ENCODE assay signal across 17 cellular contexts in the genomic region with DNA sequence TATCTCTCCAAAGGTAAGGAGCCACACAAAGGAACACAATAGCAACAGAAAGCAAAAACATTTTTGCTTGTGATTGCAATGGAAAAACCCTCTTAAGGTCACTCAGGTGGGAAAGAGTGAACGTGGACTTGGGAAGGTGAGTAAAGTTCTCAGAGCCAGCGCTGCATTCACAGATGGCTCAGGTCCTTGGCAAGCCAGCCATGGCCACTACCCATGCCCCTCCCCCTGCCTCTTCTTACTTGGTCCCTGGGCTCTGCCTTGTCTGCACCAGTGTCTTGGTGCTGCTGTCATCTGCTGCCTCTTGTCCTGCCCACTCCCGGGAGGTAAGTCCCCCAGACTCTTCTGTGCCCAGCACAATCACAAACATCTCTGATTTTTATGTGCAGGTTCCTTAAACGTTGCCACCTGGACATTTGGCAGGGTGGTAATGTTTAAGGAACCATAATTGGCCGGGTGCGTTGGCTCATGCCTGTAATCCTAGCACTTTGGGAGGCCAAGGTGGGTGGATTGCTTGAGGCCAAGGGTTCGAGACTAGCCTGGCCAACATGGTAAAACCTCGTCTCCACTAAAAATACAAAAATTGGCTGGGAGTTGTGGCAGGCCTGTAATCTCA.
"Had no signal": no experiment of that assay in that cellular context is flagged by ENCODE, and none has a peak within 500 bp of the region (broad histone marks: within the 10 kb centered on the region; RNA-seq: fewer than 3 reads in every experiment).

No MANE protein-coding gene starts in this region.

- H3K4me3 ChIP-seq: colonic mucosa, esophagus squamous epithelium, gastroesophageal sphincter, mucosa of descending colon, right atrium auricular region, smooth muscle cell, stomach, uterus had no signal

- H3K9me3 ChIP-seq: colonic mucosa, esophagus squamous epithelium, gastroesophageal sphincter, mucosa of descending colon, right atrium auricular region, stomach, uterus had no signal

- H3K27me3 ChIP-seq: colonic mucosa, esophagus squamous epithelium, gastroesophageal sphincter, right atrium auricular region, stomach, uterus had no signal

- H3K4me3 Mint-ChIP-seq: naive thymus-derived CD8-positive, alpha-beta T cell; type B pancreatic cell had no signal

- H3K27ac Mint-ChIP-seq: naive thymus-derived CD8-positive, alpha-beta T cell; type B pancreatic cell had no signal

- H3K27me3 Mint-ChIP-seq: type B pancreatic cell had no signal

- H3K36me3 ChIP-seq: colonic mucosa, esophagus squamous epithelium, gastroesophageal sphincter, right atrium auricular region, stomach, uterus had no signal

- H3K9me3 Mint-ChIP-seq: naive thymus-derived CD8-positive, alpha-beta T cell; type B pancreatic cell had no signal

- H3K4me2 ChIP-seq: smooth muscle cell had no signal

- H3K27ac ChIP-seq: colonic mucosa, esophagus squamous epithelium, gastroesophageal sphincter, right atrium auricular region, stomach, uterus had no signal

- H3K36me3 Mint-ChIP-seq: naive thymus-derived CD8-positive, alpha-beta T cell; type B pancreatic cell had no signal

- H3K4me1 ChIP-seq: colonic mucosa, uterus had no signal

- ATAC-seq: gastroesophageal sphincter; left lobe of liver; mucosa of descending colon; naive thymus-derived CD8-positive, alpha-beta T cell had no signal

- DNase-seq: colonic mucosa; dermis blood vessel endothelial cell; esophagus squamous epithelium; foreskin fibroblast; glutamatergic neuron; islet precursor cell; mammary epithelial cell; mucosa of descending colon; naive thymus-derived CD8-positive, alpha-beta T cell; stimulated activated CD4-positive, alpha-beta T cell treated with anti-CD3 and anti-CD28 coated beads, Interleukin-2, amount 100 ng/mL, for 48 hours; stomach; uterus had no signal

- H3K4me1 Mint-ChIP-seq: naive thymus-derived CD8-positive, alpha-beta T cell had no signal
